In genomic region chr2:230282936-230283335, GRCh38 we compare ENCODE assay signal across 1 cellular context.
TF ChIP-seq lines count a peak whose summit lies in the region.

No MANE protein-coding gene starts in this region.

TF ChIP-seq in H1, 55 proteins besides CTCF, POLR2A, EP300 and RAD21:
- TF ChIP-seq RNF2 (IDR thresholded peaks at IDR 0.05; ENCODE audit: borderline replicate concordance, low read depth, low read length, missing control alignments, poor library complexity, severe bottlenecking) (no peak), MAFK (IDR thresholded peaks at IDR 0.05; ENCODE audit: low read depth, low read length) (peak; percentile 60), HDAC6 (IDR thresholded peaks at IDR 0.05; ENCODE audit: low read depth, low read length) (no peak)
